ENCODE assay signal across 21 cellular contexts in the genomic region with DNA sequence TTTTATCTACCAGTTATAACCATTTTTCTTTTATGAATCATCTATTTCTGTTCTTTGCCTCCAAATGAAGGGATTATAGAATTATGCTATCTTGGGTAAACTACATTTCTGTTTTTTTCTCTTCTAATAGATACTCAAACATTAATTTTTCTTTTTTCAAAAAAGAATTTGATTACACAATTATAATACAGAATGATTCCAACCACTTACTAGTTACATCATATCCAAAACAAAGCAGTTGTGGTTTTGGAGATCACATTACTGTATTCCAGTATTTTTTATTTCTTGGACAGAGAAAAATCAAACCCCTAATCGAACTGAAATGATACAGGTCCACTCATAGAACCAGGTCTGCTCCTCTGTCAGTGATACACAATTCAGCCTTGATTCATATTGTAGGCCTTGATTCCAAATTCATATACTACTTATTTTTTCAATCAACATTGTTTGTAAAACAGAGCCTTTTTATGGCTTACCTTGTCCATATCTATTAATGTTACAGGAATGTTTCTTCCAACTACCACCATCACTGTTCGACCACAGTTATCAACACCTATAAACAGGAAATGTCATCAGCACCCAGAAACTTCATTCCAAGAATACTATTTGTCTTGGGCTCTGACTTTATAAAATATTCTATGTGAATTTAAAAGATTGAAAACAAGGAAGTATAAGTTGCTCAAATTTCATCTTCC. TPM values are rescaled to one million over a fixed set of nuclear protein-coding genes. Genes with fewer than 3 reads are reported as not detected.
DNase-seq lines count a peak whose midpoint lies in the region; ATAC-seq and TF ChIP-seq lines count a peak whose summit lies in the region.
"Had no signal": no experiment of that assay in that cellular context is flagged by ENCODE, and none has a peak within 500 bp of the region (broad histone marks: within the 10 kb centered on the region; RNA-seq: fewer than 3 reads in every experiment).

No MANE protein-coding gene starts in this region.

- TF ChIP-seq POLR2A in esophagus muscularis mucosa (IDR thresholded peaks at IDR 0.05; ENCODE audit: low read depth), result no peak

- POLR2A ChIA-PET in T-cell (lab: Charles Lee), result no interaction called here

- H3K4me1 ChIP-seq in esophagus muscularis mucosa, result no peaks in the 10 kb centered on the region
- H3K4me1 ChIP-seq: BLaER1 treated with 17β-estradiol and CSF1 and Interleukin-3, amounts not matched to agents 10 nM and 100 nM; left ventricle myocardium inferior; uterus had no signal

- H3K36me3 Mint-ChIP-seq in T-cell, result peaks cover 59% of the 10 kb centered on the region

- no peak for ATAC-seq in T-cell (replicated peaks in 1 of 4)
- ATAC-seq: Panc1; stimulated activated naive CD8-positive, alpha-beta T cell treated with anti-CD3 and anti-CD28 coated beads, Interleukin-15, Interleukin-2, amounts not matched to agents 100 U/mL and 50 U/mL, for 24 hours had no signal

- TF ChIP-seq EP300 in esophagus muscularis mucosa (IDR thresholded peaks at IDR 0.05), result no peak

- CTCF ChIA-PET in T-cell (lab: Charles Lee), result interaction anchor here in 1 of 2 donors (0.6 kb wide), 1 partner anchor 373 kb away, joined by 4 read pairs; no protein-coding TSS in a partner anchor

- DNase-seq in AG09309 (ENCODE audit: low read depth) (peak; percentile 21), HFF-Myc (ENCODE audit: extremely low read depth, low read depth) (peak; percentile 33), astrocyte of the spinal cord (ENCODE audit: low read depth, low spot score) (peak; percentile 35), hepatic stellate cell (ENCODE audit: low spot score) (peak; percentile 3), T-cell (no peak), esophagus muscularis mucosa (ENCODE audit: extremely low spot score) (no peak), D341Med (ENCODE audit: low spot score) (no peak)
- DNase-seq in stimulated activated CD4-positive, alpha-beta T cell treated with anti-CD3 and anti-CD28 coated beads, Interleukin-4, amount 100 ng/mL, for 4 hours, result no peak
- DNase-seq: activated CD4-positive, alpha-beta memory T cell treated with anti-CD3 and anti-CD28 coated beads, Interleukin-2, amount 10 ng/mL, durations not matched to agents 7 days and 5 days; amygdala; cortex of kidney; DMS153; left ventricle myocardium inferior; NCI-H187 treated with DMSO at 0.1 percent for 48 hours; NCI-H446 treated with DMSO at 0.1 percent for 48 hours; pancreas; small intestine; stimulated activated naive CD8-positive, alpha-beta T cell treated with anti-CD3 and anti-CD28 coated beads, Interleukin-15, Interleukin-2, amounts not matched to agents 100 U/mL and 50 U/mL, for 24 hours; uterus had no signal

- no peak overlapping the region for H3K27ac Mint-ChIP-seq in T-cell
- H3K27ac Mint-ChIP-seq: activated CD4-positive, alpha-beta memory T cell treated with anti-CD3 and anti-CD28 coated beads, Interleukin-2, amount 10 ng/mL, durations not matched to agents 7 days and 5 days had no signal

- H3K36me3 ChIP-seq in esophagus muscularis mucosa, result peaks cover 4 to 54% (median 10%) of the 10 kb centered on the region in 4 donors
- H3K36me3 ChIP-seq: pancreas, uterus had no signal

- TF ChIP-seq CTCF in AG09309 (IDR thresholded peaks at IDR 0.05; ENCODE audit: control insufficient read depth, insufficient read depth, low read depth, low read length, missing control alignments) (no peak), HFF-Myc (IDR thresholded peaks at IDR 0.05; ENCODE audit: low read depth, low read length, missing control alignments) (no peak), astrocyte of the spinal cord (IDR thresholded peaks at IDR 0.05; ENCODE audit: low read depth, low read length) (no peak), esophagus muscularis mucosa (IDR thresholded peaks at IDR 0.05) (no peak)

- no peaks in the 10 kb centered on the region for H3K27me3 ChIP-seq in esophagus muscularis mucosa
- H3K27me3 ChIP-seq: BLaER1 treated with 17β-estradiol and CSF1 and Interleukin-3, amounts not matched to agents 10 nM and 100 nM; pancreas; uterus had no signal

- H3K4me3 ChIP-seq in AG09309 (ENCODE audit: control insufficient read depth, low read depth, low read length) (no peak overlapping the region), HFF-Myc (replicated peaks; ENCODE audit: low read depth, low read length) (no peak overlapping the region), astrocyte of the spinal cord (ENCODE audit: low read depth, low read length) (no peak overlapping the region), esophagus muscularis mucosa (no peak overlapping the region)
- H3K4me3 ChIP-seq: BLaER1 treated with 17β-estradiol and CSF1 and Interleukin-3, amounts not matched to agents 10 nM and 100 nM; left ventricle myocardium inferior; pancreas; uterus had no signal

- in situ Hi-C loops in astrocyte of the spinal cord (cut with HindIII; ENCODE audit: low sequenced_read_pairs), result no loop called here

- 72% methylated on average over 2 of the region's 2 CpGs for WGBS in esophagus muscularis mucosa

- no peaks in the 10 kb centered on the region for H3K9me3 Mint-ChIP-seq in T-cell
- H3K9me3 Mint-ChIP-seq: activated CD4-positive, alpha-beta memory T cell treated with anti-CD3 and anti-CD28 coated beads, Interleukin-2, amount 10 ng/mL, durations not matched to agents 7 days and 5 days had no signal

- no peak overlapping the region for H3K4me3 Mint-ChIP-seq in T-cell
- H3K4me3 Mint-ChIP-seq: activated CD4-positive, alpha-beta memory T cell treated with anti-CD3 and anti-CD28 coated beads, Interleukin-2, amount 10 ng/mL, durations not matched to agents 7 days and 5 days had no signal

- no peaks in the 10 kb centered on the region for H3K9me3 ChIP-seq in esophagus muscularis mucosa
- H3K9me3 ChIP-seq: BLaER1 treated with 17β-estradiol and CSF1 and Interleukin-3, amounts not matched to agents 10 nM and 100 nM; left ventricle myocardium inferior; pancreas; uterus had no signal

- intact Hi-C loops in esophagus muscularis mucosa (cut with DNase I), result no loop called here

- H3K27ac ChIP-seq in esophagus muscularis mucosa (replicated peaks in 1 of 4), result no peak overlapping the region
- H3K27ac ChIP-seq: BLaER1 treated with 17β-estradiol and CSF1 and Interleukin-3, amounts not matched to agents 10 nM and 100 nM; left ventricle myocardium inferior; uterus had no signal

- no peaks in the 10 kb centered on the region for H3K4me1 Mint-ChIP-seq in T-cell

- H3K27me3 Mint-ChIP-seq in T-cell, result no peaks in the 10 kb centered on the region
- H3K27me3 Mint-ChIP-seq: activated CD4-positive, alpha-beta memory T cell treated with anti-CD3 and anti-CD28 coated beads, Interleukin-2, amount 10 ng/mL, durations not matched to agents 7 days and 5 days had no signal

RNA-seq across cellular contexts. Expression of a gene that starts 43.2 kb away (rescaled TPM):
- 10 to 100 TPM; 19.9 to 26.4 (median 23.3) TPM for total RNA-seq in T-cell
- total RNA-seq in esophagus muscularis mucosa, result 10 to 100 TPM; 25.3 to 30.0 (median 26.8) TPM

RNA-seq across cellular contexts. Expression of a gene that starts 43.3 kb away (rescaled TPM):
- total RNA-seq in T-cell (10 to 100 TPM; 12.2 to 32.8 (median 26.2) TPM), esophagus muscularis mucosa (10 to 100 TPM in 1 of 4 donors, 1 to 10 TPM in 3; 6.2 to 12.4 (median 9.1) TPM)

Comparison
In these comparisons a context has a peak if more than half of its experiments do, and no peak if none do; other contexts are left out.
1. DNase-seq: peak in AG09309 (single experiment), HFF-Myc (single experiment), astrocyte of the spinal cord (single experiment) and hepatic stellate cell (single experiment); none in T-cell (0 of 34), stimulated activated CD4-positive, alpha-beta T cell treated with anti-CD3 and anti-CD28 coated beads, Interleukin-4, amount 100 ng/mL, for 4 hours (0 of 2), esophagus muscularis mucosa (single experiment) and D341Med (single experiment).